Comparison of ENCODE assay signal across 2 cellular contexts in the genomic region with DNA sequence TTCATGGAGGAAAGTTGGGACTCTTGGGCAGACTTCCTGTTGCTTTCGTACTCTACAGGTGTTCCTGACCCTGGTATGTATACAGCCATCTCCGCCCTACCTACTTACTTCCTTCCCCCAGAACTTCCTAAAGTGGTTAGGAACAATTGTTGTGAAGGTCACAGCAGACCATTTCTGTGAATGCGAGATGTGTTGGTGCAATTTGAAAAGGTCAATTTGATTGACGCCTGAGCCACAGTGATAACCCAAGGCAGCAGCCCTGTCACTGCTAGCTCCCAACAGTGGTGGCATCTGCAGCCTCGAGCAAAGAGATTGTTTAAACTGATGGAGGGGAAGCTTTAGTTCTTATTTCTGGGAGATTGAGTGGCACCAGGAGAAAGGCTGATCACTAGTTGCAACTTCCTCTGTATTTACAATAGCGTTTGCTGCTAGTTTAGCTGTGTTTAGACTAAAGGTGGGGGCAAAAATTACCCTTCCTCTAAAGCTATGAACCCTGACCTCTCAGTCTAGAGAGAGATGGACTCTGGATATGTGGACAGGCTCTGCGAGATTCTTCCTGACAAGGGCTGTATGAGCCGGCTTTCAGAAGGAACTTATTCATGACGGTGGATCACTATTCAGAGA.
A peak's percentile ranks its signal among the peaks of the same experiment; 100 is the strongest.
TF ChIP-seq lines count a peak whose summit lies in the region.

No MANE protein-coding gene starts in this region.

TF ChIP-seq in IMR-90, 13 proteins besides CTCF, POLR2A, EP300 and RAD21:
- TF ChIP-seq MAFK (IDR thresholded peaks at IDR 0.05; ENCODE audit: low read depth, low read length), result no peak
- TF ChIP-seq SMC3 (IDR thresholded peaks at IDR 0.05; ENCODE audit: low read depth, low read length), result no peak
- TF ChIP-seq FOS (IDR thresholded peaks at IDR 0.05; ENCODE audit: low read depth, low read length), result no peak
- no peak for TF ChIP-seq RCOR1 (IDR thresholded peaks at IDR 0.05; ENCODE audit: insufficient replicate concordance, low read length)
- no peak for TF ChIP-seq CEBPB (IDR thresholded peaks at IDR 0.05; ENCODE audit: low read depth, low read length)
- TF ChIP-seq MAZ (IDR thresholded peaks at IDR 0.05; ENCODE audit: borderline replicate concordance, low read depth, low read length), result no peak
- no peak for TF ChIP-seq CHD1 (IDR thresholded peaks at IDR 0.05; ENCODE audit: low read depth, low read length)
- TF ChIP-seq, protein P1, sequence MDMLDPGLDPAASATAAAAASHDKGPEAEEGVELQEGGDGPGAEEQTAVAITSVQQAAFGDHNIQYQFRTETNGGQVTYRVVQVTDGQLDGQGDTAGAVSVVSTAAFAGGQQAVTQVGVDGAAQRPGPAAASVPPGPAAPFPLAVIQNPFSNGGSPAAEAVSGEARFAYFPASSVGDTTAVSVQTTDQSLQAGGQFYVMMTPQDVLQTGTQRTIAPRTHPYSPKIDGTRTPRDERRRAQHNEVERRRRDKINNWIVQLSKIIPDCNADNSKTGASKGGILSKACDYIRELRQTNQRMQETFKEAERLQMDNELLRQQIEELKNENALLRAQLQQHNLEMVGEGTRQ (IDR thresholded peaks at IDR 0.05; ENCODE audit: low read depth, low read length), result no peak
- TF ChIP-seq MXI1 (IDR thresholded peaks at IDR 0.05; ENCODE audit: borderline replicate concordance, low read depth, low read length), result no peak
- no peak for TF ChIP-seq BHLHE40 (IDR thresholded peaks at IDR 0.05; ENCODE audit: low read depth, low read length)
- TF ChIP-seq NFE2L2 (IDR thresholded peaks at IDR 0.05; ENCODE audit: low read depth, low read length), result no peak
- TF ChIP-seq, protein P2, sequence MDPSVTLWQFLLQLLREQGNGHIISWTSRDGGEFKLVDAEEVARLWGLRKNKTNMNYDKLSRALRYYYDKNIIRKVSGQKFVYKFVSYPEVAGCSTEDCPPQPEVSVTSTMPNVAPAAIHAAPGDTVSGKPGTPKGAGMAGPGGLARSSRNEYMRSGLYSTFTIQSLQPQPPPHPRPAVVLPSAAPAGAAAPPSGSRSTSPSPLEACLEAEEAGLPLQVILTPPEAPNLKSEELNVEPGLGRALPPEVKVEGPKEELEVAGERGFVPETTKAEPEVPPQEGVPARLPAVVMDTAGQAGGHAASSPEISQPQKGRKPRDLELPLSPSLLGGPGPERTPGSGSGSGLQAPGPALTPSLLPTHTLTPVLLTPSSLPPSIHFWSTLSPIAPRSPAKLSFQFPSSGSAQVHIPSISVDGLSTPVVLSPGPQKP (IDR thresholded peaks at IDR 0.05; ENCODE audit: borderline replicate concordance, low read depth, low read length), result no peak
TF ChIP-seq in IMR-90: peak in this region for 0.

TF ChIP-seq in liver, 16 proteins besides CTCF, POLR2A, EP300 and RAD21:
- no peak for TF ChIP-seq HNF4G (IDR thresholded peaks at IDR 0.05)
- TF ChIP-seq RXRA (IDR thresholded peaks at IDR 0.05), result peak in 1 of 2 donors; percentile 11
- TF ChIP-seq, protein P3, sequence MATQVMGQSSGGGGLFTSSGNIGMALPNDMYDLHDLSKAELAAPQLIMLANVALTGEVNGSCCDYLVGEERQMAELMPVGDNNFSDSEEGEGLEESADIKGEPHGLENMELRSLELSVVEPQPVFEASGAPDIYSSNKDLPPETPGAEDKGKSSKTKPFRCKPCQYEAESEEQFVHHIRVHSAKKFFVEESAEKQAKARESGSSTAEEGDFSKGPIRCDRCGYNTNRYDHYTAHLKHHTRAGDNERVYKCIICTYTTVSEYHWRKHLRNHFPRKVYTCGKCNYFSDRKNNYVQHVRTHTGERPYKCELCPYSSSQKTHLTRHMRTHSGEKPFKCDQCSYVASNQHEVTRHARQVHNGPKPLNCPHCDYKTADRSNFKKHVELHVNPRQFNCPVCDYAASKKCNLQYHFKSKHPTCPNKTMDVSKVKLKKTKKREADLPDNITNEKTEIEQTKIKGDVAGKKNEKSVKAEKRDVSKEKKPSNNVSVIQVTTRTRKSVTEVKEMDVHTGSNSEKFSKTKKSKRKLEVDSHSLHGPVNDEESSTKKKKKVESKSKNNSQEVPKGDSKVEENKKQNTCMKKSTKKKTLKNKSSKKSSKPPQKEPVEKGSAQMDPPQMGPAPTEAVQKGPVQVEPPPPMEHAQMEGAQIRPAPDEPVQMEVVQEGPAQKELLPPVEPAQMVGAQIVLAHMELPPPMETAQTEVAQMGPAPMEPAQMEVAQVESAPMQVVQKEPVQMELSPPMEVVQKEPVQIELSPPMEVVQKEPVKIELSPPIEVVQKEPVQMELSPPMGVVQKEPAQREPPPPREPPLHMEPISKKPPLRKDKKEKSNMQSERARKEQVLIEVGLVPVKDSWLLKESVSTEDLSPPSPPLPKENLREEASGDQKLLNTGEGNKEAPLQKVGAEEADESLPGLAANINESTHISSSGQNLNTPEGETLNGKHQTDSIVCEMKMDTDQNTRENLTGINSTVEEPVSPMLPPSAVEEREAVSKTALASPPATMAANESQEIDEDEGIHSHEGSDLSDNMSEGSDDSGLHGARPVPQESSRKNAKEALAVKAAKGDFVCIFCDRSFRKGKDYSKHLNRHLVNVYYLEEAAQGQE (IDR thresholded peaks at IDR 0.05), result no peak
- no peak for TF ChIP-seq YY1 (IDR thresholded peaks at IDR 0.05)
- no peak for TF ChIP-seq EGR1 (IDR thresholded peaks at IDR 0.05; ENCODE audit: low read depth in 2 of 2)
- TF ChIP-seq, protein P4, sequence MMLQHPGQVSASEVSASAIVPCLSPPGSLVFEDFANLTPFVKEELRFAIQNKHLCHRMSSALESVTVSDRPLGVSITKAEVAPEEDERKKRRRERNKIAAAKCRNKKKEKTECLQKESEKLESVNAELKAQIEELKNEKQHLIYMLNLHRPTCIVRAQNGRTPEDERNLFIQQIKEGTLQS (IDR thresholded peaks at IDR 0.05), result no peak
- TF ChIP-seq NR2F2 (IDR thresholded peaks at IDR 0.05), result no peak
- peak; percentile 86 to 87 for TF ChIP-seq HNF4A (conservative IDR thresholded peaks at IDR 0.05)
- TF ChIP-seq TAF1 (conservative IDR thresholded peaks at IDR 0.05), result no peak
- peak; percentile 37 for TF ChIP-seq SP1 (IDR thresholded peaks at IDR 0.05)
- TF ChIP-seq, protein P5, sequence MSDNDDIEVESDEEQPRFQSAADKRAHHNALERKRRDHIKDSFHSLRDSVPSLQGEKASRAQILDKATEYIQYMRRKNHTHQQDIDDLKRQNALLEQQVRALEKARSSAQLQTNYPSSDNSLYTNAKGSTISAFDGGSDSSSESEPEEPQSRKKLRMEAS (IDR thresholded peaks at IDR 0.05), result no peak
- TF ChIP-seq JUND (IDR thresholded peaks at IDR 0.05), result no peak
- TF ChIP-seq FOXA1 (IDR thresholded peaks at IDR 0.05), result no peak
